ENCODE assay signal across 11 cellular contexts in the genomic region with DNA sequence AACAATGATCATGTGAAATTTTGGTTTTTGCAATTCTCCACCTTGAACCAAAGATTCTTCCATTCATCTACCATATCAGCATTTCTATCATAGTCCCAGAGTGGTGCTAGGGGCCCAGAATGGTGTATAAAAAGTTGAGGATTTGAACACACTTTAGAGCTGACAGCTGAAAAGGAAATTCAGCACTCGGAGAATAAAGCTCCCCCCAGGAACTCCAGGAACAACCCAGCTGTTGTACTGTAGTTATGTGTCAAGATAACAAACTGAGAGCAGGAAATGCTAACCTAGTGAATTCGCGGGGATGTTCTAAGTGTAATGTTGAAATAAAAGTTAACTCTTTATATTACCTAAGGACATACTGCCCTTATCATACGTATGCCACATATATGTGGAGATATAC.
A peak's percentile ranks its signal among the peaks of the same experiment; 100 is the strongest.
DNase-seq lines count a peak whose midpoint lies in the region; ATAC-seq and TF ChIP-seq lines count a peak whose summit lies in the region.
"Had no signal": no experiment of that assay in that cellular context is flagged by ENCODE, and none has a peak within 500 bp of the region (broad histone marks: within the 10 kb centered on the region; RNA-seq: fewer than 3 reads in every experiment).

No MANE protein-coding gene starts in this region.

- H2BK5ac ChIP-seq in neuronal stem cell (ENCODE audit: low read length): no peak overlapping the region

- H3K4me3 Mint-ChIP-seq in nephron (peak overlapping the region; percentile 65 to 71 (median 69)), T-cell (no peak overlapping the region)
- H3K4me3 Mint-ChIP-seq: activated naive CD4-positive, alpha-beta T cell treated with anti-CD3 and anti-CD28 coated beads for 36 hours had no signal

- H3K9ac ChIP-seq in neuronal stem cell (ENCODE audit: low read depth, low read length, poor library complexity): no peak overlapping the region

- H3K14ac ChIP-seq in neuronal stem cell (ENCODE audit: low read length): no peak overlapping the region

- H3K4me2 ChIP-seq in neuronal stem cell (ENCODE audit: insufficient read depth, low read length, poor library complexity, severe bottlenecking): no peak overlapping the region

- CTCF ChIA-PET in T-cell (lab: Charles Lee): no interaction called here

- H4K91ac ChIP-seq in neuronal stem cell (ENCODE audit: low read depth, low read length, poor library complexity): no peak overlapping the region

- TF ChIP-seq CTCF in RWPE2 (IDR thresholded peaks at IDR 0.05; ENCODE audit: poor library complexity, severe bottlenecking): no peak
- TF ChIP-seq CTCF in fibroblast of mammary gland (conservative IDR thresholded peaks at IDR 0.05; ENCODE audit: control insufficient read depth, insufficient read depth, low read depth, low read length): no peak
- TF ChIP-seq CTCF in nephron (IDR thresholded peaks at IDR 0.05; ENCODE audit: unreplicated experiment in 3 of 3): no peak

- peaks cover 28% of the 10 kb centered on the region for H3K36me3 Mint-ChIP-seq in nephron (ENCODE audit: low read depth)
- no peaks in the 10 kb centered on the region for H3K36me3 Mint-ChIP-seq in T-cell

- H3K36me3 ChIP-seq in RWPE2 (ENCODE audit: low read depth) (peaks cover 33% of the 10 kb centered on the region), neuronal stem cell (replicated peaks in 1 of 2; ENCODE audit: control insufficient read depth in 2 of 2, insufficient read depth in 2 of 2, low read length in 2 of 2) (no peaks in the 10 kb centered on the region)

- no peak overlapping the region for H2BK12ac ChIP-seq in neuronal stem cell (ENCODE audit: low read length)

- no CpG with 5 or more reads among the region's 4 CpGs for WGBS in neuronal stem cell (ENCODE audit: extremely low coverage in 2 of 2, insufficient read length in 2 of 2, insufficient replicate concordance in 1 of 2), 2 donors

- H2BK120ac ChIP-seq in neuronal stem cell (ENCODE audit: low read depth, low read length): no peak overlapping the region

- H3K27ac ChIP-seq in RWPE2 (ENCODE audit: poor library complexity, severe bottlenecking) (peak overlapping the region; percentile 97), neuronal stem cell (replicated peaks; ENCODE audit: low read length) (no peak overlapping the region)

- no peaks in the 10 kb centered on the region for H3K9me3 ChIP-seq in RWPE2 (ENCODE audit: severe bottlenecking)
- no peaks in the 10 kb centered on the region for H3K9me3 ChIP-seq in neuronal stem cell (replicated peaks in 1 of 2; ENCODE audit: control insufficient read depth in 2 of 2, insufficient read depth in 1 of 2, low read depth in 1 of 2, low read length in 2 of 2)

- H2AFZ ChIP-seq in neuronal stem cell (ENCODE audit: low read length): no peak overlapping the region

- ATAC-seq in RWPE2 (ENCODE audit: low read depth) (peak; percentile 52), HG02642 (IDR thresholded peaks at IDR 0.05; ENCODE audit: poor library complexity, unreplicated experiment) (no peak), HG02973 (IDR thresholded peaks at IDR 0.05; ENCODE audit: unreplicated experiment) (no peak), T-cell (replicated peaks in 1 of 4) (no peak)

- H3K4me1 Mint-ChIP-seq in nephron: peaks cover 80% of the 10 kb centered on the region
- H3K4me1 Mint-ChIP-seq in T-cell: no peaks in the 10 kb centered on the region

- H2AK5ac ChIP-seq in neuronal stem cell (ENCODE audit: low read depth, low read length): no peak overlapping the region

- no peak overlapping the region for H3K4me3 ChIP-seq in RWPE2 (ENCODE audit: severe bottlenecking)
- no peak overlapping the region for H3K4me3 ChIP-seq in fibroblast of mammary gland (ENCODE audit: control insufficient read depth, low read depth, low read length)
- H3K4me3 ChIP-seq in neuronal stem cell (ENCODE audit: low read length in 2 of 2): no peak overlapping the region

- H4K8ac ChIP-seq in neuronal stem cell (ENCODE audit: low read depth, low read length): no peak overlapping the region

- H3K4ac ChIP-seq in neuronal stem cell (ENCODE audit: low read length): no peak overlapping the region

- H3K27me3 Mint-ChIP-seq in nephron (ENCODE audit: low read depth): no peaks in the 10 kb centered on the region
- no peaks in the 10 kb centered on the region for H3K27me3 Mint-ChIP-seq in T-cell

- H3K27ac Mint-ChIP-seq in nephron (peak overlapping the region; percentile 98 to 100 (median 99)), T-cell (no peak overlapping the region)
- H3K27ac Mint-ChIP-seq: activated naive CD4-positive, alpha-beta T cell treated with anti-CD3 and anti-CD28 coated beads for 36 hours had no signal

- H3K27me3 ChIP-seq in RWPE2 (ENCODE audit: insufficient read depth, poor library complexity, severe bottlenecking): no peaks in the 10 kb centered on the region
- no peaks in the 10 kb centered on the region for H3K27me3 ChIP-seq in neuronal stem cell (ENCODE audit: control insufficient read depth in 3 of 3, insufficient read depth in 3 of 3, low read depth in 1 of 3, low read length in 3 of 3)

- H3K79me1 ChIP-seq in neuronal stem cell (ENCODE audit: low read depth, low read length): no peaks in the 10 kb centered on the region

- H3K4me1 ChIP-seq in RWPE2 (ENCODE audit: insufficient read depth, poor library complexity, severe bottlenecking) (peaks cover 36% of the 10 kb centered on the region), neuronal stem cell (ENCODE audit: control insufficient read depth in 2 of 2, insufficient read depth in 1 of 2, low read depth in 1 of 2, low read length in 2 of 2) (peaks cover 0 to 3% of the 10 kb centered on the region in 2 donors)

- H3K18ac ChIP-seq in neuronal stem cell (ENCODE audit: low read length): no peak overlapping the region

- DNase-seq in A172 (ENCODE audit: low spot score): peak; percentile 27
- no peak for DNase-seq in RWPE2 (ENCODE audit: low spot score)
- peak; percentile 31 for DNase-seq in fibroblast of mammary gland (ENCODE audit: low read depth)
- DNase-seq in neuronal stem cell (ENCODE audit: low spot score): no peak
- no peak for DNase-seq in T-cell
- DNase-seq: activated naive CD4-positive, alpha-beta T cell treated with anti-CD3 and anti-CD28 coated beads for 36 hours; NCI-H1694; T-helper 2 cell had no signal

- H3K9me3 Mint-ChIP-seq in nephron: no peaks in the 10 kb centered on the region
- H3K9me3 Mint-ChIP-seq in T-cell: no peaks in the 10 kb centered on the region
- H3K9me3 Mint-ChIP-seq: activated naive CD4-positive, alpha-beta T cell treated with anti-CD3 and anti-CD28 coated beads for 36 hours had no signal

- H3K23ac ChIP-seq in neuronal stem cell (ENCODE audit: low read depth, low read length, poor library complexity): no peak overlapping the region

- POLR2A ChIA-PET in T-cell (lab: Charles Lee): interaction anchor here in 1 of 2 donors (0.6 kb wide), 1 partner anchor 420 kb away, joined by 7 read pairs; no protein-coding TSS in a partner anchor

- no peak overlapping the region for H2BK15ac ChIP-seq in neuronal stem cell (ENCODE audit: low read length)

Comparison
In these comparisons a context has a peak if more than half of its experiments do, and no peak if none do; other contexts are left out.
1. DNase-seq: peak in A172 (single experiment) and fibroblast of mammary gland (single experiment); none in RWPE2 (single experiment), neuronal stem cell (single experiment) and T-cell (0 of 34).
2. H3K27ac Mint-ChIP-seq: peak in nephron (3 of 3); none in T-cell (0 of 2).
3. H3K4me3 Mint-ChIP-seq: peak in nephron (3 of 3); none in T-cell (0 of 3).